Comparison of ENCODE assay signal across 8 cellular contexts in the genomic region with DNA sequence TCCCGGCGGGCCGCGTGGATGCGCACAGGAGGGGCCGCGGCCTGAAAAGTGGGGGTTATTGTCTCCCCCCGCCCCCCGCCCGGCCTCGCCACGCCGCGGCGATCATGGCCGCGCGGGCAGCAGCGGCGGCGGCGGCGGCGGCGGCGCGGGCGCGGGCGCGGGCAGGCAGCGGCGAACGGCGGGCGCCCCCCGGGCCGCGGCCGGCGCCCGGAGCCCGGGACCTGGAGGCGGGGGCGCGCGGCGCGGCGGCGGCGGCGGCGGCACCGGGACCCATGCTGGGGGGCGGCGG. TPM values are rescaled to one million over a fixed set of nuclear protein-coding genes. Genes with fewer than 3 reads are reported as not detected.
A peak's percentile ranks its signal among the peaks of the same experiment; 100 is the strongest.
DNase-seq lines count a peak whose midpoint lies in the region; ATAC-seq, FAIRE-seq and TF ChIP-seq lines count a peak whose summit lies in the region.

No MANE protein-coding gene starts in this region.

- H3K36me3 ChIP-seq in iPS-15b (ENCODE audit: control insufficient read depth, insufficient read depth, low read length) = no peaks in the 10 kb centered on the region

- no peak for ATAC-seq in activated CD4-positive, alpha-beta T cell treated with anti-CD3 and anti-CD28 coated beads for 36 hours
- no peak for ATAC-seq in activated B cell treated with CpG ODN at 0.5 μM for 24 hours (ENCODE audit: low read depth)

- POLR2A ChIA-PET in activated CD4-positive, alpha-beta T cell treated with anti-CD3 and anti-CD28 coated beads for 36 hours (lab: Charles Lee) = interaction anchor here (1.0 kb wide), 1 partner anchor 154 kb away, joined by 3 read pairs; no protein-coding TSS in a partner anchor
- POLR2A ChIA-PET in activated B cell treated with CpG ODN at 0.5 μM for 24 hours (lab: Charles Lee) = interaction anchor here (0.9 to 5.8 kb wide), 19 partner anchors 9 to 244 kb away, joined by 3 to 155 read pairs (median 9); no protein-coding TSS in a partner anchor

- no peak for TF ChIP-seq POLR2A in H54 (IDR thresholded peaks at IDR 0.05; ENCODE audit: low read depth, low read length)

- no peaks in the 10 kb centered on the region for H3K27me3 ChIP-seq in iPS-15b (ENCODE audit: control insufficient read depth, insufficient read depth, low read length)

- H3K4me3 Mint-ChIP-seq in activated CD4-positive, alpha-beta T cell treated with anti-CD3 and anti-CD28 coated beads for 36 hours = peak overlapping the region; percentile 85
- peak overlapping the region; percentile 93 for H3K4me3 Mint-ChIP-seq in activated B cell treated with CpG ODN at 0.5 μM for 24 hours

- no peak for FAIRE-seq in H54 (lab: Jason Lieb, UNC)

- H3K4me3 ChIP-seq in iPS-15b (ENCODE audit: low read depth, low read length) = peak overlapping the region; percentile 70

- H3K9ac ChIP-seq in iPS-15b (ENCODE audit: low read depth, low read length) = peak overlapping the region; percentile 75

- no peaks in the 10 kb centered on the region for H3K9me3 ChIP-seq in iPS-15b (ENCODE audit: control insufficient read depth, insufficient read depth, low read length)

- no peaks in the 10 kb centered on the region for H3K27me3 Mint-ChIP-seq in activated CD4-positive, alpha-beta T cell treated with anti-CD3 and anti-CD28 coated beads for 36 hours
- no peaks in the 10 kb centered on the region for H3K27me3 Mint-ChIP-seq in activated B cell treated with CpG ODN at 0.5 μM for 24 hours

- no peaks in the 10 kb centered on the region for H3K9me3 Mint-ChIP-seq in activated CD4-positive, alpha-beta T cell treated with anti-CD3 and anti-CD28 coated beads for 36 hours (ENCODE audit: low read depth)
- H3K9me3 Mint-ChIP-seq in activated B cell treated with CpG ODN at 0.5 μM for 24 hours = no peaks in the 10 kb centered on the region

- TF ChIP-seq CTCF in activated B cell treated with CpG ODN at 0.5 μM for 24 hours (IDR thresholded peaks at IDR 0.05) = no peak

- no peak for DNase-seq in activated CD4-positive, alpha-beta T cell treated with anti-CD3 and anti-CD28 coated beads for 36 hours
- no peak for DNase-seq in activated CD4-positive, alpha-beta T cell treated with anti-CD3 and anti-CD28 coated beads for 48 hours
- DNase-seq in activated B cell treated with CpG ODN at 0.5 μM for 24 hours = no peak
- DNase-seq in H54 (ENCODE audit: insufficient read length, low spot score) = no peak
- no peak for DNase-seq in DMS 273 treated with DMSO at 0.1 percent for 48 hours (lab: John Stamatoyannopoulos, UW)
- DNase-seq in stimulated activated CD4-positive, alpha-beta T cell treated with anti-CD3 and anti-CD28 coated beads, Interleukin-2, amount 100 ng/mL, for 48 hours = no peak

- no peaks in the 10 kb centered on the region for H3K36me3 Mint-ChIP-seq in activated CD4-positive, alpha-beta T cell treated with anti-CD3 and anti-CD28 coated beads for 36 hours (ENCODE audit: low read depth)
- peaks cover 9% of the 10 kb centered on the region for H3K36me3 Mint-ChIP-seq in activated B cell treated with CpG ODN at 0.5 μM for 24 hours (ENCODE audit: low read depth)

- CTCF ChIA-PET in activated CD4-positive, alpha-beta T cell treated with anti-CD3 and anti-CD28 coated beads for 36 hours (lab: Charles Lee) = interaction anchor here (0.6 kb wide), 1 partner anchor 57 kb away, joined by 3 read pairs; no protein-coding TSS in a partner anchor
- CTCF ChIA-PET in activated B cell treated with CpG ODN at 0.5 μM for 24 hours (lab: Charles Lee) = interaction anchor here (1.0 to 1.9 kb wide), 4 partner anchors 24 to 92 kb away, joined by 3 to 5 read pairs (median 4); no protein-coding TSS in a partner anchor

- H3K4me1 Mint-ChIP-seq in activated CD4-positive, alpha-beta T cell treated with anti-CD3 and anti-CD28 coated beads for 36 hours = peaks cover 14% of the 10 kb centered on the region
- H3K4me1 Mint-ChIP-seq in activated B cell treated with CpG ODN at 0.5 μM for 24 hours = peaks cover 58% of the 10 kb centered on the region

- peak overlapping the region; percentile 95 for H3K27ac ChIP-seq in temporal lobe (ENCODE audit: low read depth, low read length)

- peaks cover 18% of the 10 kb centered on the region for H3K4me1 ChIP-seq in iPS-15b (ENCODE audit: control insufficient read depth, insufficient read depth, low read length)

- intact Hi-C loops in activated CD4-positive, alpha-beta T cell treated with anti-CD3 and anti-CD28 coated beads for 36 hours (cut with DNase I, micrococcal nuclease) = loop anchor here (1.0 to 10.0 kb wide), 9 partner anchors 57 to 497 kb away; no protein-coding TSS in a partner anchor
- intact Hi-C loops in activated B cell treated with CpG ODN at 0.5 μM for 24 hours (cut with micrococcal nuclease) = loop anchor here (1.0 to 10.0 kb wide), 8 partner anchors 17 to 1450 kb away; no protein-coding TSS in a partner anchor

- H3K27ac Mint-ChIP-seq in activated CD4-positive, alpha-beta T cell treated with anti-CD3 and anti-CD28 coated beads for 36 hours = no peak overlapping the region
- peak overlapping the region; percentile 97 for H3K27ac Mint-ChIP-seq in activated B cell treated with CpG ODN at 0.5 μM for 24 hours

RNA-seq across cellular contexts. Expression of a gene that starts 0.3 kb away (rescaled TPM):
- 10 to 100 TPM; 42.2 to 53.6 TPM for total RNA-seq in activated CD4-positive, alpha-beta T cell treated with anti-CD3 and anti-CD28 coated beads for 36 hours
- total RNA-seq in activated B cell treated with CpG ODN at 0.5 μM for 24 hours (194 and 248 TPM in 2 replicates), temporal lobe (77.7 TPM)
